ENCODE assay signal across 8 cellular contexts in genomic region chr9:135500525-135501260, GRCh38. TPM values are rescaled to one million over a fixed set of nuclear protein-coding genes. Genes with fewer than 3 reads are reported as not detected.
DNase-seq lines count a peak whose midpoint lies in the region; ATAC-seq and TF ChIP-seq lines count a peak whose summit lies in the region.

TSS of gene MRPS2 (plus strand) at chr9:135500682. CDS start at chr9:135500711, 29 bp downstream.

- peak; percentile 69 for ATAC-seq in GM21447 (IDR thresholded peaks at IDR 0.05; ENCODE audit: unreplicated experiment)
- ATAC-seq in RWPE2 (ENCODE audit: low read depth): peak; percentile 86

- TF ChIP-seq CTCF in RWPE2 (IDR thresholded peaks at IDR 0.05; ENCODE audit: poor library complexity, severe bottlenecking) (peak; percentile 95), neural crest cell (conservative IDR thresholded peaks at IDR 0.05) (peak; percentile 82), stomach (IDR thresholded peaks at IDR 0.05) (peak in 5 of 7 experiments; percentile 72 to 91 (median 78))

- H3K27ac Mint-ChIP-seq in neural crest cell (ENCODE audit: unreplicated experiment): peak within 1 kb of the TSS; percentile 97

- H3K4me3 ChIP-seq in RWPE2 (ENCODE audit: severe bottlenecking): peak within 1 kb of the TSS; percentile 60
- H3K4me3 ChIP-seq in stomach: peak within 1 kb of the TSS; percentile 93 to 99 (median 98)

- H3K4me1 ChIP-seq in RWPE2 (ENCODE audit: insufficient read depth, poor library complexity, severe bottlenecking): no peaks in the 10 kb centered on the region
- H3K4me1 ChIP-seq in stomach: peaks cover 19 to 51% (median 39%) of the 10 kb centered on the region in 4 donors

- TF ChIP-seq POLR2A in stomach (IDR thresholded peaks at IDR 0.05): no peak

- intact Hi-C loops in stomach (cut with DNase I; ENCODE audit: low total_unique reads): no loop called here

- H3K4me1 Mint-ChIP-seq in neural crest cell: peaks cover 18% of the 10 kb centered on the region

- H3K36me3 ChIP-seq in RWPE2 (ENCODE audit: low read depth): peaks cover 31% of the 10 kb centered on the region
- peaks cover 25 to 41% (median 37%) of the 10 kb centered on the region in 4 donors for H3K36me3 ChIP-seq in stomach

- peaks cover 4% of the 10 kb centered on the region for H3K36me3 Mint-ChIP-seq in neural crest cell (ENCODE audit: low read depth)

- no peak for TF ChIP-seq EP300 in stomach (IDR thresholded peaks at IDR 0.05)

- H3K27me3 ChIP-seq in RWPE2 (ENCODE audit: insufficient read depth, poor library complexity, severe bottlenecking): no peaks in the 10 kb centered on the region
- H3K27me3 ChIP-seq in stomach: no peaks in the 10 kb centered on the region

- no peaks in the 10 kb centered on the region for H3K9me3 ChIP-seq in RWPE2 (ENCODE audit: severe bottlenecking)
- no peaks in the 10 kb centered on the region for H3K9me3 ChIP-seq in stomach

- WGBS in stomach, 5 donors: 0 to 1% (median 1%) methylated on average over 42 to 92 of the region's 92 CpGs

- DNase-seq in DMS 273 (lab: John Stamatoyannopoulos, UW; ENCODE audit: unreplicated experiment) (peak; percentile 93), HuH-7.5 (ENCODE audit: low spot score) (peak; percentile 91), RWPE2 (ENCODE audit: low spot score) (peak; percentile 84), fibroblast of the conjunctiva (ENCODE audit: low read depth) (peak; percentile 66), neural crest cell (ENCODE audit: low read depth, low spot score) (peak; percentile 94), stomach (peak; percentile 89)
- peak; percentile 84 for DNase-seq in activated effector memory CD4-positive, alpha-beta T cell treated with Interleukin-2 at 50 U/mL for 16 hours

- H3K9me3 Mint-ChIP-seq in neural crest cell: no peaks in the 10 kb centered on the region

- H3K27ac ChIP-seq in RWPE2 (ENCODE audit: poor library complexity, severe bottlenecking) (peak within 1 kb of the TSS; percentile 45), stomach (peak within 1 kb of the TSS; percentile 83 to 91 (median 85))

- peak within 1 kb of the TSS; percentile 90 for H3K4me3 Mint-ChIP-seq in neural crest cell

- no peaks in the 10 kb centered on the region for H3K27me3 Mint-ChIP-seq in neural crest cell (ENCODE audit: low read depth)

RNA-seq across cellular contexts. Expression of gene MRPS2, which starts in this region (rescaled TPM):
- total RNA-seq in neural crest cell (59.8 and 60.6 TPM in 2 replicates), stomach (10 to 100 TPM in 3 of 5 donors, 1 to 10 TPM in 2; 1.8 to 46.3 (median 36.2) TPM)
- 10 to 100 TPM; 35.7 to 54.7 (median 44.0) TPM for polyA plus RNA-seq in stomach

Comparison
In these comparisons a context has a peak if more than half of its experiments do, and no peak if none do; other contexts are left out.
1. Peak in every context shown above with its lines: DNase-seq, ATAC-seq, H3K4me3 ChIP-seq and H3K27ac ChIP-seq.